12 cellular contexts compared by ENCODE assay signal in genomic region chr15:52308446-52309153, GRCh38. TPM values are rescaled to one million over a fixed set of nuclear protein-coding genes. Genes with fewer than 3 reads are reported as not detected.
DNase-seq lines count a peak whose midpoint lies in the region; ATAC-seq and TF ChIP-seq lines count a peak whose summit lies in the region.
"Had no signal": no experiment of that assay in that cellular context is flagged by ENCODE, and none has a peak within 500 bp of the region (broad histone marks: within the 10 kb centered on the region; RNA-seq: fewer than 3 reads in every experiment).

No MANE protein-coding gene starts in this region.

- intact Hi-C loops in Right ventricle myocardium superior (cut with DNase I): no loop called here

- no peak for TF ChIP-seq CTCF in right atrium auricular region (IDR thresholded peaks at IDR 0.05)

- CTCF ChIA-PET in activated CD8-positive, alpha-beta T cell treated with anti-CD3 and anti-CD28 coated beads, Interleukin-2, amount 10 ng/mL, durations not matched to agents 7 days and 5 days (lab: Charles Lee): interaction anchor here (1.1 to 1.4 kb wide), 3 partner anchors 10 to 54 kb away, joined by 3 to 4 read pairs (median 3); no protein-coding TSS in a partner anchor

- no peaks in the 10 kb centered on the region for H3K4me1 ChIP-seq in right atrium auricular region

- no peak overlapping the region for H3K4me3 ChIP-seq in right atrium auricular region

- DNase-seq in Right ventricle myocardium superior (no peak), right atrium auricular region (ENCODE audit: low spot score) (no peak), KBM-7 (peak; percentile 55), immature natural killer cell (no peak), GF-D8 (lab: John Stamatoyannopoulos, UW) (no peak)
- no peak for DNase-seq in stimulated activated effector memory CD8-positive, alpha-beta T cell treated with anti-CD3 and anti-CD28 coated beads, Interleukin-12 subunit alpha, Interleukin-12 subunit beta, amount 100 ng/mL, for 72 hours (ENCODE audit: low spot score in 2 of 2)
- DNase-seq in activated CD8-positive, alpha-beta T cell treated with anti-CD3 and anti-CD28 coated beads, Interleukin-2, amount 10 ng/mL, durations not matched to agents 7 days and 5 days: no peak
- DNase-seq: NCI-H510A treated with DMSO at 0.1 percent for 48 hours; stimulated activated CD8-positive, alpha-beta memory T cell treated with anti-CD3 and anti-CD28 coated beads, Interleukin-4, amount 100 ng/mL, for 48 hours had no signal

- no peak overlapping the region for H3K4me3 Mint-ChIP-seq in stimulated activated effector memory CD8-positive, alpha-beta T cell treated with anti-CD3 and anti-CD28 coated beads, Interleukin-12 subunit alpha, Interleukin-12 subunit beta, amount 100 ng/mL, for 72 hours
- no peak overlapping the region for H3K4me3 Mint-ChIP-seq in immature natural killer cell
- no peak overlapping the region for H3K4me3 Mint-ChIP-seq in activated CD8-positive, alpha-beta T cell treated with anti-CD3 and anti-CD28 coated beads, Interleukin-2, amount 10 ng/mL, durations not matched to agents 7 days and 5 days
- H3K4me3 Mint-ChIP-seq: activated naive CD4-positive, alpha-beta T cell treated with anti-CD3 and anti-CD28 coated beads, Interleukin-2, amount 50 U/mL, for 24 hours had no signal

- no peaks in the 10 kb centered on the region for H3K27me3 ChIP-seq in right atrium auricular region

- no peak overlapping the region for H3K27ac ChIP-seq in right atrium auricular region
- H3K27ac ChIP-seq: VCaP had no signal

- no peak overlapping the region for H3K27ac Mint-ChIP-seq in stimulated activated effector memory CD8-positive, alpha-beta T cell treated with anti-CD3 and anti-CD28 coated beads, Interleukin-12 subunit alpha, Interleukin-12 subunit beta, amount 100 ng/mL, for 72 hours
- H3K27ac Mint-ChIP-seq in immature natural killer cell: peak overlapping the region in 1 of 6 donors; percentile 27
- no peak overlapping the region for H3K27ac Mint-ChIP-seq in activated CD8-positive, alpha-beta T cell treated with anti-CD3 and anti-CD28 coated beads, Interleukin-2, amount 10 ng/mL, durations not matched to agents 7 days and 5 days
- H3K27ac Mint-ChIP-seq: activated naive CD4-positive, alpha-beta T cell treated with anti-CD3 and anti-CD28 coated beads, Interleukin-2, amount 50 U/mL, for 24 hours had no signal

- no peaks in the 10 kb centered on the region for H3K4me1 Mint-ChIP-seq in stimulated activated effector memory CD8-positive, alpha-beta T cell treated with anti-CD3 and anti-CD28 coated beads, Interleukin-12 subunit alpha, Interleukin-12 subunit beta, amount 100 ng/mL, for 72 hours
- H3K4me1 Mint-ChIP-seq in immature natural killer cell: no peaks in the 10 kb centered on the region
- peaks cover 6% of the 10 kb centered on the region for H3K4me1 Mint-ChIP-seq in activated CD8-positive, alpha-beta T cell treated with anti-CD3 and anti-CD28 coated beads, Interleukin-2, amount 10 ng/mL, durations not matched to agents 7 days and 5 days (ENCODE audit: low read depth)

- peaks cover 35% of the 10 kb centered on the region for H3K36me3 Mint-ChIP-seq in stimulated activated effector memory CD8-positive, alpha-beta T cell treated with anti-CD3 and anti-CD28 coated beads, Interleukin-12 subunit alpha, Interleukin-12 subunit beta, amount 100 ng/mL, for 72 hours
- H3K36me3 Mint-ChIP-seq in immature natural killer cell: peaks cover 16 to 34% (median 28%) of the 10 kb centered on the region in 3 donors
- H3K36me3 Mint-ChIP-seq in activated CD8-positive, alpha-beta T cell treated with anti-CD3 and anti-CD28 coated beads, Interleukin-2, amount 10 ng/mL, durations not matched to agents 7 days and 5 days (ENCODE audit: low read depth): peaks cover 15% of the 10 kb centered on the region

- POLR2A ChIA-PET in activated CD8-positive, alpha-beta T cell treated with anti-CD3 and anti-CD28 coated beads, Interleukin-2, amount 10 ng/mL, durations not matched to agents 7 days and 5 days (lab: Charles Lee): no interaction called here

- ATAC-seq in Right ventricle myocardium superior (ENCODE audit: poor library complexity): peak; percentile 43
- peak; percentile 33 for ATAC-seq in HG02610 (IDR thresholded peaks at IDR 0.05; ENCODE audit: unreplicated experiment)
- peak; percentile 53 for ATAC-seq in stimulated activated effector memory CD8-positive, alpha-beta T cell treated with anti-CD3 and anti-CD28 coated beads, Interleukin-12 subunit alpha, Interleukin-12 subunit beta, amount 100 ng/mL, for 72 hours
- no peak for ATAC-seq in activated CD8-positive, alpha-beta T cell treated with anti-CD3 and anti-CD28 coated beads, Interleukin-2, amount 10 ng/mL, durations not matched to agents 7 days and 5 days

- no peaks in the 10 kb centered on the region for H3K27me3 Mint-ChIP-seq in immature natural killer cell (ENCODE audit: low read depth in 3 of 3)
- H3K27me3 Mint-ChIP-seq in activated CD8-positive, alpha-beta T cell treated with anti-CD3 and anti-CD28 coated beads, Interleukin-2, amount 10 ng/mL, durations not matched to agents 7 days and 5 days (ENCODE audit: low read depth): no peaks in the 10 kb centered on the region
- H3K27me3 Mint-ChIP-seq: activated naive CD4-positive, alpha-beta T cell treated with anti-CD3 and anti-CD28 coated beads, Interleukin-2, amount 50 U/mL, for 24 hours had no signal

- no peaks in the 10 kb centered on the region for H3K9me3 ChIP-seq in right atrium auricular region

- in situ Hi-C loops in KBM-7 (cut with MboI; ENCODE audit: low pct_unique_long_range_greater_than_20kb, low sequenced_read_pairs): no loop called here

- H3K36me3 ChIP-seq in right atrium auricular region: peaks cover 25% of the 10 kb centered on the region

- H3K9me3 Mint-ChIP-seq in stimulated activated effector memory CD8-positive, alpha-beta T cell treated with anti-CD3 and anti-CD28 coated beads, Interleukin-12 subunit alpha, Interleukin-12 subunit beta, amount 100 ng/mL, for 72 hours: no peaks in the 10 kb centered on the region
- H3K9me3 Mint-ChIP-seq in immature natural killer cell: no peaks in the 10 kb centered on the region
- H3K9me3 Mint-ChIP-seq in activated CD8-positive, alpha-beta T cell treated with anti-CD3 and anti-CD28 coated beads, Interleukin-2, amount 10 ng/mL, durations not matched to agents 7 days and 5 days (ENCODE audit: insufficient read depth): no peaks in the 10 kb centered on the region

RNA-seq across cellular contexts. Expression of gene MYO5C, which starts 13.0 kb away (rescaled TPM):
- total RNA-seq in Right ventricle myocardium superior: 2.3 TPM
- total RNA-seq in right atrium auricular region: 1 to 10 TPM; 2.0 to 5.3 TPM
- polyA plus RNA-seq in immature natural killer cell: under 1 TPM in 1 of 3 donors, not detected in 2; 0.19 TPM
- total RNA-seq in activated CD8-positive, alpha-beta T cell treated with anti-CD3 and anti-CD28 coated beads, Interleukin-2, amount 10 ng/mL, durations not matched to agents 7 days and 5 days: 1 to 10 TPM; 2.5 to 3.2 TPM
